ENCODE assay signal across 36 cellular contexts in genomic region chr9:12056874-12057273, GRCh38.
"Had no signal": no experiment of that assay in that cellular context is flagged by ENCODE, and none has a peak within 500 bp of the region (broad histone marks: within the 10 kb centered on the region; RNA-seq: fewer than 3 reads in every experiment).

No MANE protein-coding gene starts in this region.

- H3K27me3 ChIP-seq: MG63 had no signal

- H3K4me3 ChIP-seq: MG63 had no signal

- DNase-seq: Karpas-422, Kasumi-1, MG63, MM.1S, MV-4-11, NCI-H1048, NCI-H1092, NCI-H1092 treated with DMSO at 0.1 percent for 48 hours, NCI-H1105, NCI-H1105 treated with DMSO at 0.1 percent for 48 hours, NCI-H1417, NCI-H1417 treated with DMSO at 0.1 percent for 48 hours, NCI-H1436, NCI-H1436 treated with DMSO at 0.1 percent for 48 hours, NCI-H1694, NCI-H1694 treated with DMSO at 0.1 percent for 48 hours, NCI-H187, NCI-H187 treated with DMSO at 0.1 percent for 48 hours, NCI-H1930, NCI-H2029, NCI-H2029 treated with DMSO at 0.1 percent for 48 hours, NCI-H2081, NCI-H2081 treated with DMSO at 0.1 percent for 48 hours, NCI-H2107, NCI-H2171, NCI-H2171 treated with DMSO at 0.1 percent for 48 hours, NCI-H2227 treated with DMSO at 0.1 percent for 48 hours, NCI-H226, NCI-H345, NCI-H446, NCI-H446 treated with DMSO at 0.1 percent for 48 hours, NCI-H510A, NCI-H510A treated with DMSO at 0.1 percent for 48 hours, NCI-H524, NCI-H524 treated with DMSO at 0.1 percent for 48 hours, NCI-H526 had no signal

- H3K36me3 ChIP-seq: MG63 had no signal
